ENCODE assay signal across 30 cellular contexts in genomic region chr21:32461503-32461902, GRCh38. TPM values are rescaled to one million over a fixed set of nuclear protein-coding genes. Genes with fewer than 3 reads are reported as not detected.
"Had no signal": no experiment of that assay in that cellular context is flagged by ENCODE, and none has a peak within 500 bp of the region (broad histone marks: within the 10 kb centered on the region; RNA-seq: fewer than 3 reads in every experiment).

No MANE protein-coding gene starts in this region.

- H3K36me3 ChIP-seq: neural progenitor cell had no signal

- H3K9me3 ChIP-seq: esophagus squamous epithelium, heart right ventricle, lower lobe of right lung, right atrium auricular region, tibial artery had no signal

- H3K9me3 Mint-ChIP-seq: effector memory CD8-positive, alpha-beta T cell; memory B cell; natural killer cell treated with Interleukin-12 subunit alpha and Interleukin-12 subunit beta and Interleukin-15 and Interleukin-18, amount 100 ng/mL, for 72 hours; type B pancreatic cell had no signal

- H3K4me2 ChIP-seq: neural progenitor cell, smooth muscle cell had no signal

- H3K27ac Mint-ChIP-seq: memory B cell; naive B cell; natural killer cell treated with Interleukin-12 subunit alpha and Interleukin-12 subunit beta and Interleukin-15 and Interleukin-18, amount 100 ng/mL, for 72 hours; neural progenitor cell; progenitor cell of endocrine pancreas; type B pancreatic cell had no signal

- ATAC-seq: effector memory CD8-positive, alpha-beta T cell; heart right ventricle; left cardiac atrium; left ventricle myocardium superior; lower lobe of right lung; natural killer cell treated with Interleukin-12 subunit alpha and Interleukin-12 subunit beta and Interleukin-15 and Interleukin-18, amount 100 ng/mL, for 72 hours; sciatic nerve had no signal

- H3K36me3 Mint-ChIP-seq: naive B cell; natural killer cell treated with Interleukin-12 subunit alpha and Interleukin-12 subunit beta and Interleukin-15 and Interleukin-18, amount 100 ng/mL, for 72 hours; neural progenitor cell; type B pancreatic cell had no signal

- H3K9ac ChIP-seq: neural progenitor cell, parathyroid adenoma had no signal

- H3K4me3 ChIP-seq: coronary artery, esophagus squamous epithelium, heart right ventricle, lower lobe of right lung, neural progenitor cell, right atrium auricular region, smooth muscle cell, stomach, tibial artery had no signal

- H3K4me1 Mint-ChIP-seq: memory B cell, naive B cell had no signal

- H3K27me3 ChIP-seq: esophagus squamous epithelium, heart right ventricle, neural progenitor cell, right atrium auricular region, stomach, tibial artery had no signal

- H3K4me3 Mint-ChIP-seq: effector memory CD8-positive, alpha-beta T cell; memory B cell; naive B cell; natural killer cell treated with Interleukin-12 subunit alpha and Interleukin-12 subunit beta and Interleukin-15 and Interleukin-18, amount 100 ng/mL, for 72 hours; neural progenitor cell; type B pancreatic cell had no signal

- DNase-seq: effector memory CD8-positive, alpha-beta T cell; erythroblast; esophagus squamous epithelium; foreskin melanocyte; glutamatergic neuron; heart right ventricle; hippocampal formation; left cardiac atrium; left ventricle myocardium superior; lower lobe of right lung; naive B cell; stimulated activated CD4-positive, alpha-beta T cell treated with anti-CD3 and anti-CD28 coated beads, Interleukin-12 subunit alpha, Interleukin-12 subunit beta, amount 100 ng/mL, for 4 hours; stimulated activated CD4-positive, alpha-beta T cell treated with anti-CD3 and anti-CD28 coated beads, Interleukin-1b, Interleukin-23, amount 100 ng/mL, for 48 hours; stimulated activated CD4-positive, alpha-beta T cell treated with anti-CD3 and anti-CD28 coated beads, Interleukin-4, amount 100 ng/mL, for 1 hour; stimulated activated CD8-positive, alpha-beta memory T cell treated with anti-CD3 and anti-CD28 coated beads, Interleukin-4, amount 100 ng/mL, for 48 hours; stimulated activated naive CD4-positive, alpha-beta T cell treated with Interleukin-2 at 50 U/mL for 16 hours; stomach; tibial artery had no signal

- H3K27ac ChIP-seq: heart right ventricle, lower lobe of right lung, neural progenitor cell, parathyroid adenoma, right atrium auricular region, stomach had no signal

- H3K27me3 Mint-ChIP-seq: effector memory CD8-positive, alpha-beta T cell; natural killer cell treated with Interleukin-12 subunit alpha and Interleukin-12 subunit beta and Interleukin-15 and Interleukin-18, amount 100 ng/mL, for 72 hours; type B pancreatic cell had no signal

- H2AFZ ChIP-seq: neural progenitor cell, parathyroid adenoma had no signal

- FAIRE-seq: endometrium, islet of Langerhans had no signal

RNA-seq across cellular contexts. Expression of gene EVA1C, which starts 49.0 kb away (rescaled TPM):
- total RNA-seq: progenitor cell of endocrine pancreas had no signal
